Comparison of ENCODE assay signal across 8 cellular contexts in the genomic region with DNA sequence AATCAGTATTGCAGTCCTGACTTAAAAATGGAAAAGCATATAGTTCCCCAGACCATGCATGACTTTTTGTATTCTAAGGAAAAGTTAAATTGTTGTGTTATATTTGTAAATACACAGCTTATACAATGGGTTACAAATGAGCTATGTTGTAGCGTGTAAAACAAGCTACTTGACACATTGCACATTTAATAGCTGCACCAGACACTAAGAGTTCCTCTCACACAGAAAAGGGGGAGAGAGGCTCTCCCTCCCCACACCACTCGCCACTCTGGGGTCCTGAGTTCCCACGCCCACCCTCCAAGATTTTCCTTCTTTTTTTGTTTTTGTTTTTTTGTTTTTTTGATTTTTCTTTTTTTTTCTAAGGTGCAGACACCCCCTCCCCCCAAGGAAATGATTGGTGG. TPM values are rescaled to one million over a fixed set of nuclear protein-coding genes. Genes with fewer than 3 reads are reported as not detected.
A peak's percentile ranks its signal among the peaks of the same experiment; 100 is the strongest.
DNase-seq lines count a peak whose midpoint lies in the region; ATAC-seq and TF ChIP-seq lines count a peak whose summit lies in the region.

No MANE protein-coding gene starts in this region.

- peaks cover 93% of the 10 kb centered on the region for H3K36me3 Mint-ChIP-seq in activated CD4-positive, alpha-beta T cell treated with anti-CD3 and anti-CD28 coated beads, Interleukin-2, amount 10 ng/mL, durations not matched to agents 7 days and 5 days (ENCODE audit: low read depth)

- POLR2A ChIA-PET in activated CD4-positive, alpha-beta T cell treated with anti-CD3 and anti-CD28 coated beads, Interleukin-2, amount 10 ng/mL, durations not matched to agents 7 days and 5 days (lab: Charles Lee): interaction anchor here (1.6 kb wide), 1 partner anchor 29 kb away, joined by 5 read pairs; no protein-coding TSS in a partner anchor

- H3K9me3 ChIP-seq in lower lobe of right lung (no peaks in the 10 kb centered on the region), tibial artery (no peaks in the 10 kb centered on the region)

- H3K9me3 Mint-ChIP-seq in activated CD4-positive, alpha-beta T cell treated with anti-CD3 and anti-CD28 coated beads, Interleukin-2, amount 10 ng/mL, durations not matched to agents 7 days and 5 days: no peaks in the 10 kb centered on the region

- H3K36me3 ChIP-seq in brain microvascular endothelial cell (replicated peaks) (peaks cover 73% of the 10 kb centered on the region), lower lobe of right lung (peaks cover 77% of the 10 kb centered on the region), tibial artery (peaks cover 55 to 62% (median 58%) of the 10 kb centered on the region in 3 donors)

- peak overlapping the region; percentile 98 for H3K4me3 ChIP-seq in brain microvascular endothelial cell (ENCODE audit: low read depth, low read length)
- peak overlapping the region; percentile 90 for H3K4me3 ChIP-seq in lower lobe of right lung
- H3K4me3 ChIP-seq in tibial artery: peak overlapping the region; percentile 99

- intact Hi-C loops in lower lobe of right lung (cut with DNase I) (no loop called here), tibial artery (cut with DNase I; ENCODE audit: low total_unique reads) (no loop called here), sciatic nerve (cut with DNase I) (loop anchor here (10.0 kb wide), 1 partner anchor 534 kb away; no protein-coding TSS in a partner anchor)

- H3K27me3 Mint-ChIP-seq in activated CD4-positive, alpha-beta T cell treated with anti-CD3 and anti-CD28 coated beads, Interleukin-2, amount 10 ng/mL, durations not matched to agents 7 days and 5 days: no peaks in the 10 kb centered on the region

- H3K4me3 Mint-ChIP-seq in activated CD4-positive, alpha-beta T cell treated with anti-CD3 and anti-CD28 coated beads, Interleukin-2, amount 10 ng/mL, durations not matched to agents 7 days and 5 days: peak overlapping the region; percentile 93

- no peak for DNase-seq in activated CD4-positive, alpha-beta T cell treated with anti-CD3 and anti-CD28 coated beads, Interleukin-2, amount 10 ng/mL, durations not matched to agents 7 days and 5 days
- no peak for DNase-seq in activated CD4-positive, alpha-beta T cell treated with anti-CD3 and anti-CD28 coated beads, Interleukin-2, amount 50 U/mL, for 48 hours
- DNase-seq in brain microvascular endothelial cell (no peak), lower lobe of right lung (no peak), tibial artery (no peak), NCI-H1105 (lab: John Stamatoyannopoulos, UW) (no peak), sciatic nerve (ENCODE audit: low spot score) (no peak)

- in situ Hi-C loops in brain microvascular endothelial cell (cut with HindIII; ENCODE audit: low pct_ligation_motif_present, low sequenced_read_pairs): no loop called here

- peaks cover 70% of the 10 kb centered on the region for H3K4me1 Mint-ChIP-seq in activated CD4-positive, alpha-beta T cell treated with anti-CD3 and anti-CD28 coated beads, Interleukin-2, amount 10 ng/mL, durations not matched to agents 7 days and 5 days

- peak overlapping the region; percentile 73 for H3K27ac Mint-ChIP-seq in activated CD4-positive, alpha-beta T cell treated with anti-CD3 and anti-CD28 coated beads, Interleukin-2, amount 10 ng/mL, durations not matched to agents 7 days and 5 days

- ATAC-seq in lower lobe of right lung (no peak), GM21367 (IDR thresholded peaks at IDR 0.05; ENCODE audit: unreplicated experiment) (no peak), sciatic nerve (no peak)

- TF ChIP-seq CTCF in brain microvascular endothelial cell (IDR thresholded peaks at IDR 0.05; ENCODE audit: low read depth, low read length, missing control alignments): no peak
- no peak for TF ChIP-seq CTCF in lower lobe of right lung (IDR thresholded peaks at IDR 0.05)
- TF ChIP-seq CTCF in tibial artery (IDR thresholded peaks at IDR 0.05): no peak

- H3K4me1 ChIP-seq in lower lobe of right lung: peaks cover 71% of the 10 kb centered on the region
- peaks cover 0 to 65% (median 48%) of the 10 kb centered on the region in 4 donors for H3K4me1 ChIP-seq in tibial artery

- H3K27me3 ChIP-seq in brain microvascular endothelial cell (replicated peaks) (no peaks in the 10 kb centered on the region), lower lobe of right lung (ENCODE audit: low read depth) (no peaks in the 10 kb centered on the region), tibial artery (no peaks in the 10 kb centered on the region)

- H3K27ac ChIP-seq in brain microvascular endothelial cell (peak overlapping the region; percentile 97), lower lobe of right lung (peak overlapping the region; percentile 100), tibial artery (peak overlapping the region; percentile 100)

- CTCF ChIA-PET in activated CD4-positive, alpha-beta T cell treated with anti-CD3 and anti-CD28 coated beads, Interleukin-2, amount 10 ng/mL, durations not matched to agents 7 days and 5 days (lab: Charles Lee): interaction anchor here (1.6 to 2.7 kb wide), 2 partner anchors 13 to 15 kb away, joined by 3 to 11 read pairs; no protein-coding TSS in a partner anchor

RNA-seq across cellular contexts. Expression of a gene that starts 6.3 kb away (rescaled TPM):
- total RNA-seq in activated CD4-positive, alpha-beta T cell treated with anti-CD3 and anti-CD28 coated beads, Interleukin-2, amount 10 ng/mL, durations not matched to agents 7 days and 5 days: 100 to 1,000 TPM; 155 to 167 TPM
- 242 TPM for total RNA-seq in lower lobe of right lung
- total RNA-seq in sciatic nerve: 273 TPM
